1 cellular context compared by ENCODE assay signal in genomic region chr11:116928845-116929244, GRCh38.
TF ChIP-seq lines count a peak whose summit lies in the region.

No MANE protein-coding gene starts in this region.

TF ChIP-seq in GM23338, 12 proteins besides CTCF, POLR2A, EP300 and RAD21 (continued from another document):
- TF ChIP-seq, protein P1, sequence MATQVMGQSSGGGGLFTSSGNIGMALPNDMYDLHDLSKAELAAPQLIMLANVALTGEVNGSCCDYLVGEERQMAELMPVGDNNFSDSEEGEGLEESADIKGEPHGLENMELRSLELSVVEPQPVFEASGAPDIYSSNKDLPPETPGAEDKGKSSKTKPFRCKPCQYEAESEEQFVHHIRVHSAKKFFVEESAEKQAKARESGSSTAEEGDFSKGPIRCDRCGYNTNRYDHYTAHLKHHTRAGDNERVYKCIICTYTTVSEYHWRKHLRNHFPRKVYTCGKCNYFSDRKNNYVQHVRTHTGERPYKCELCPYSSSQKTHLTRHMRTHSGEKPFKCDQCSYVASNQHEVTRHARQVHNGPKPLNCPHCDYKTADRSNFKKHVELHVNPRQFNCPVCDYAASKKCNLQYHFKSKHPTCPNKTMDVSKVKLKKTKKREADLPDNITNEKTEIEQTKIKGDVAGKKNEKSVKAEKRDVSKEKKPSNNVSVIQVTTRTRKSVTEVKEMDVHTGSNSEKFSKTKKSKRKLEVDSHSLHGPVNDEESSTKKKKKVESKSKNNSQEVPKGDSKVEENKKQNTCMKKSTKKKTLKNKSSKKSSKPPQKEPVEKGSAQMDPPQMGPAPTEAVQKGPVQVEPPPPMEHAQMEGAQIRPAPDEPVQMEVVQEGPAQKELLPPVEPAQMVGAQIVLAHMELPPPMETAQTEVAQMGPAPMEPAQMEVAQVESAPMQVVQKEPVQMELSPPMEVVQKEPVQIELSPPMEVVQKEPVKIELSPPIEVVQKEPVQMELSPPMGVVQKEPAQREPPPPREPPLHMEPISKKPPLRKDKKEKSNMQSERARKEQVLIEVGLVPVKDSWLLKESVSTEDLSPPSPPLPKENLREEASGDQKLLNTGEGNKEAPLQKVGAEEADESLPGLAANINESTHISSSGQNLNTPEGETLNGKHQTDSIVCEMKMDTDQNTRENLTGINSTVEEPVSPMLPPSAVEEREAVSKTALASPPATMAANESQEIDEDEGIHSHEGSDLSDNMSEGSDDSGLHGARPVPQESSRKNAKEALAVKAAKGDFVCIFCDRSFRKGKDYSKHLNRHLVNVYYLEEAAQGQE (IDR thresholded peaks at IDR 0.05; ENCODE audit: unreplicated experiment), result no peak
- TF ChIP-seq ETS1 (IDR thresholded peaks at IDR 0.05) (no peak), STAT1 (IDR thresholded peaks at IDR 0.05; ENCODE audit: unreplicated experiment) (no peak), JUNB (IDR thresholded peaks at IDR 0.05; ENCODE audit: unreplicated experiment) (no peak), EZH2phosphoT487 (IDR thresholded peaks at IDR 0.05; ENCODE audit: unreplicated experiment) (no peak)
